Comparison of ENCODE assay signal across 1 cellular context in genomic region chr2:10457846-10458563, GRCh38.
TF ChIP-seq lines count a peak whose summit lies in the region.

No MANE protein-coding gene starts in this region.

TF ChIP-seq in H1, 55 proteins besides CTCF, POLR2A, EP300 and RAD21 (continued from another document):
- TF ChIP-seq JUND (IDR thresholded peaks at IDR 0.05; ENCODE audit: low read length), result no peak
- no peak for TF ChIP-seq FOSL1 (IDR thresholded peaks at IDR 0.05; ENCODE audit: insufficient read depth, low read depth, low read length)
